In genomic region chr11:2945757-2946287, GRCh38 we compare ENCODE assay signal across 10 cellular contexts. TPM values are rescaled to one million over a fixed set of nuclear protein-coding genes. Genes with fewer than 3 reads are reported as not detected.
DNase-seq lines count a peak whose midpoint lies in the region; ATAC-seq and TF ChIP-seq lines count a peak whose summit lies in the region.
"Had no signal": no experiment of that assay in that cellular context is flagged by ENCODE, and none has a peak within 500 bp of the region (broad histone marks: within the 10 kb centered on the region; RNA-seq: fewer than 3 reads in every experiment).

No MANE protein-coding gene starts in this region.

- peaks cover 4 to 34% of the 10 kb centered on the region in 2 donors for H3K36me3 Mint-ChIP-seq in activated T-cell treated with anti-CD3 and anti-CD28 coated beads, Interleukin-2, amount 50 U/mL, for 72 hours (ENCODE audit: insufficient read depth in 2 of 2)
- H3K36me3 Mint-ChIP-seq in activated T-helper 2 cell treated with anti-CD3 and anti-CD28 coated beads, Interferon-gamma antibody, Interleukin-2, Interleukin-4, amounts not matched to agents 10 μg/mL and 5 μg/mL and 100 μg/mL, durations not matched to agents 14 hours and 24 hours and 36 hours (ENCODE audit: low read depth), result peaks cover 70% of the 10 kb centered on the region

- no peak for TF ChIP-seq POLR2A in thyroid gland (IDR thresholded peaks at IDR 0.05)

- 67 to 83% methylated on average over 7 to 8 of the region's 8 CpGs for WGBS in thyroid gland, 2 donors

- peaks cover 61% of the 10 kb centered on the region for H3K36me3 ChIP-seq in lower lobe of right lung
- H3K36me3 ChIP-seq in thyroid gland, result peaks cover 0 to 7% of the 10 kb centered on the region in 2 donors
- H3K36me3 ChIP-seq in HAP-1 (replicated peaks), result peaks cover 68% of the 10 kb centered on the region

- no peaks in the 10 kb centered on the region for H3K9me3 Mint-ChIP-seq in activated T-cell treated with anti-CD3 and anti-CD28 coated beads, Interleukin-2, amount 50 U/mL, for 72 hours
- no peaks in the 10 kb centered on the region for H3K9me3 Mint-ChIP-seq in activated T-helper 2 cell treated with anti-CD3 and anti-CD28 coated beads, Interferon-gamma antibody, Interleukin-2, Interleukin-4, amounts not matched to agents 10 μg/mL and 5 μg/mL and 100 μg/mL, durations not matched to agents 14 hours and 24 hours and 36 hours

- peak overlapping the region; percentile 64 for H3K27ac ChIP-seq in lower lobe of right lung
- peak overlapping the region in 2 of 3 donors; percentile 46 to 72 for H3K27ac ChIP-seq in thyroid gland

- ATAC-seq in activated T-cell treated with anti-CD3 and anti-CD28 coated beads, Interleukin-2, amount 50 U/mL, for 72 hours (replicated peaks in 1 of 2), result no peak
- no peak for ATAC-seq in lower lobe of right lung
- ATAC-seq in HG03457 (IDR thresholded peaks at IDR 0.05; ENCODE audit: unreplicated experiment), result no peak

- H3K4me3 Mint-ChIP-seq in activated T-cell treated with anti-CD3 and anti-CD28 coated beads, Interleukin-2, amount 50 U/mL, for 72 hours, result peak overlapping the region; percentile 1 to 37
- peak overlapping the region; percentile 8 for H3K4me3 Mint-ChIP-seq in activated T-helper 2 cell treated with anti-CD3 and anti-CD28 coated beads, Interferon-gamma antibody, Interleukin-2, Interleukin-4, amounts not matched to agents 10 μg/mL and 5 μg/mL and 100 μg/mL, durations not matched to agents 14 hours and 24 hours and 36 hours (ENCODE audit: low read depth)

- in situ Hi-C loops in HAP-1 (cut with MboI; ENCODE audit: low sequenced_read_pairs), result loop anchor here (25.0 kb wide), 1 partner anchor 466 kb away; no protein-coding TSS in a partner anchor

- H3K27me3 ChIP-seq in lower lobe of right lung (ENCODE audit: low read depth), result no peaks in the 10 kb centered on the region
- H3K27me3 ChIP-seq in thyroid gland, result no peaks in the 10 kb centered on the region
- H3K27me3 ChIP-seq in HAP-1 (ENCODE audit: low read depth), result no peaks in the 10 kb centered on the region

- no peak for TF ChIP-seq CTCF in lower lobe of right lung (IDR thresholded peaks at IDR 0.05)
- no peak for TF ChIP-seq CTCF in thyroid gland (IDR thresholded peaks at IDR 0.05)

- intact Hi-C loops in activated T-helper 2 cell treated with anti-CD3 and anti-CD28 coated beads, Interferon-gamma antibody, Interleukin-2, Interleukin-4, amounts not matched to agents 10 μg/mL and 5 μg/mL and 100 μg/mL, durations not matched to agents 14 hours and 24 hours and 36 hours (cut with micrococcal nuclease), result loop anchor here (5.0 kb wide), 1 partner anchor 41 kb away; no protein-coding TSS in a partner anchor
- intact Hi-C loops in lower lobe of right lung (cut with DNase I) (no loop called here), thyroid gland (cut with DNase I) (no loop called here)

- H3K9me3 ChIP-seq in lower lobe of right lung (no peaks in the 10 kb centered on the region), thyroid gland (no peaks in the 10 kb centered on the region), HAP-1 (no peaks in the 10 kb centered on the region)

- H3K4me1 Mint-ChIP-seq in activated T-cell treated with anti-CD3 and anti-CD28 coated beads, Interleukin-2, amount 50 U/mL, for 72 hours (ENCODE audit: low read depth), result peaks cover 71% of the 10 kb centered on the region
- H3K4me1 Mint-ChIP-seq in activated T-helper 2 cell treated with anti-CD3 and anti-CD28 coated beads, Interferon-gamma antibody, Interleukin-2, Interleukin-4, amounts not matched to agents 10 μg/mL and 5 μg/mL and 100 μg/mL, durations not matched to agents 14 hours and 24 hours and 36 hours (ENCODE audit: low read depth), result peaks cover 37% of the 10 kb centered on the region

- H3K27ac Mint-ChIP-seq in activated T-cell treated with anti-CD3 and anti-CD28 coated beads, Interleukin-2, amount 50 U/mL, for 72 hours, result peak overlapping the region; percentile 58
- H3K27ac Mint-ChIP-seq in activated T-helper 2 cell treated with anti-CD3 and anti-CD28 coated beads, Interferon-gamma antibody, Interleukin-2, Interleukin-4, amounts not matched to agents 10 μg/mL and 5 μg/mL and 100 μg/mL, durations not matched to agents 14 hours and 24 hours and 36 hours, result peak overlapping the region; percentile 63

- H3K4me3 ChIP-seq in lower lobe of right lung (peak overlapping the region; percentile 39), thyroid gland (replicated peaks in 1 of 3) (no peak overlapping the region), HAP-1 (no peak overlapping the region)

- no peaks in the 10 kb centered on the region for H3K27me3 Mint-ChIP-seq in activated T-cell treated with anti-CD3 and anti-CD28 coated beads, Interleukin-2, amount 50 U/mL, for 72 hours (ENCODE audit: low read depth)
- H3K27me3 Mint-ChIP-seq in activated T-helper 2 cell treated with anti-CD3 and anti-CD28 coated beads, Interferon-gamma antibody, Interleukin-2, Interleukin-4, amounts not matched to agents 10 μg/mL and 5 μg/mL and 100 μg/mL, durations not matched to agents 14 hours and 24 hours and 36 hours (ENCODE audit: low read depth), result no peaks in the 10 kb centered on the region

- no peak for DNase-seq in activated T-cell treated with anti-CD3 and anti-CD28 coated beads, Interleukin-2, amount 50 U/mL, for 72 hours
- DNase-seq in activated T-cell treated with anti-CD3 and anti-CD28 coated beads, Interleukin-2, amount 50 U/mL, for 1 hour, result no peak
- no peak for DNase-seq in activated T-helper 2 cell treated with anti-CD3 and anti-CD28 coated beads, Interferon-gamma antibody, Interleukin-2, Interleukin-4, amounts not matched to agents 10 μg/mL and 5 μg/mL and 100 μg/mL, durations not matched to agents 14 hours and 24 hours and 36 hours (ENCODE audit: low spot score)
- DNase-seq in lower lobe of right lung, result no peak
- no peak for DNase-seq in thyroid gland
- no peak for DNase-seq in UCSD-AML1 (lab: John Stamatoyannopoulos, UW; ENCODE audit: unreplicated experiment)
- no peak for DNase-seq in HAP-1 (ENCODE audit: low spot score in 2 of 2)
- DNase-seq: activated gamma-delta T cell, AML-193 had no signal

- peaks cover 33% of the 10 kb centered on the region for H3K4me1 ChIP-seq in lower lobe of right lung
- peaks cover 26 to 56% of the 10 kb centered on the region in 2 donors for H3K4me1 ChIP-seq in thyroid gland
- no peaks in the 10 kb centered on the region for H3K4me1 ChIP-seq in HAP-1

RNA-seq across cellular contexts. Expression of gene PHLDA2, which starts 16.6 kb away (rescaled TPM):
- total RNA-seq in activated T-cell treated with anti-CD3 and anti-CD28 coated beads, Interleukin-2, amount 50 U/mL, for 72 hours, result 10 to 100 TPM in 1 of 2 donors, 1 to 10 TPM in 1; 3.4 to 12.3 TPM
- 34.5 and 34.7 TPM in 2 replicates for total RNA-seq in activated T-helper 2 cell treated with anti-CD3 and anti-CD28 coated beads, Interferon-gamma antibody, Interleukin-2, Interleukin-4, amounts not matched to agents 10 μg/mL and 5 μg/mL and 100 μg/mL, durations not matched to agents 14 hours and 24 hours and 36 hours
- total RNA-seq in lower lobe of right lung (7.2 TPM), thyroid gland (1 to 10 TPM in 2 of 4 donors, under 1 TPM in 1, not detected in 1; 0.93 to 3.7 (median 2.3) TPM)

RNA-seq across cellular contexts. Expression of gene NAP1L4, which starts 46.3 kb away (rescaled TPM):
- 100 to 1,000 TPM; 421 to 504 TPM for total RNA-seq in activated T-cell treated with anti-CD3 and anti-CD28 coated beads, Interleukin-2, amount 50 U/mL, for 72 hours
- total RNA-seq in activated T-helper 2 cell treated with anti-CD3 and anti-CD28 coated beads, Interferon-gamma antibody, Interleukin-2, Interleukin-4, amounts not matched to agents 10 μg/mL and 5 μg/mL and 100 μg/mL, durations not matched to agents 14 hours and 24 hours and 36 hours, result 267 and 286 TPM in 2 replicates
- 96.8 TPM for total RNA-seq in lower lobe of right lung
- total RNA-seq in thyroid gland, result 100 to 1,000 TPM; 104 to 117 (median 108) TPM
